ENCODE assay signal across 14 cellular contexts in genomic region chr11:27754035-27755017, GRCh38. TPM values are rescaled to one million over a fixed set of nuclear protein-coding genes. Genes with fewer than 3 reads are reported as not detected.
DNase-seq lines count a peak whose midpoint lies in the region; ATAC-seq and TF ChIP-seq lines count a peak whose summit lies in the region.
"Had no signal": no experiment of that assay in that cellular context is flagged by ENCODE, and none has a peak within 500 bp of the region (broad histone marks: within the 10 kb centered on the region; RNA-seq: fewer than 3 reads in every experiment).

No MANE protein-coding gene starts in this region.

- no peak for TF ChIP-seq CTCF in HFFc6 (IDR thresholded peaks at IDR 0.05)

- no peaks in the 10 kb centered on the region for H3K36me3 Mint-ChIP-seq in HFFc6 (ENCODE audit: low read depth)
- H3K36me3 Mint-ChIP-seq: natural killer cell had no signal

- ATAC-seq in SK-N-SH treated with all-trans-retinoic acid at 6 μM for 48 hours, result peak; percentile 54; the same call in 2 of the 3 replicates
- ATAC-seq in HG03196 (IDR thresholded peaks at IDR 0.05; ENCODE audit: unreplicated experiment), result no peak
- ATAC-seq in left cardiac atrium, result no peak
- ATAC-seq: natural killer cell had no signal

- no peaks in the 10 kb centered on the region for H3K9me3 Mint-ChIP-seq in HFFc6
- H3K9me3 Mint-ChIP-seq: endodermal cell had no signal

- intact Hi-C loops in left cardiac atrium (cut with DNase I), result no loop called here

- H3K4me1 Mint-ChIP-seq in HFFc6 (ENCODE audit: low read depth), result peaks cover 38% of the 10 kb centered on the region
- H3K4me1 Mint-ChIP-seq: endodermal cell, natural killer cell had no signal

- DNase-seq in EL (peak; percentile 88), HFFc6 (no peak), left kidney (ENCODE audit: low read depth, low spot score) (peak; percentile 94), T-helper 2 cell (no peak), NCI-H1048 (lab: John Stamatoyannopoulos, UW) (no peak), left cardiac atrium (no peak)
- DNase-seq: activated CD4-positive, alpha-beta T cell treated with anti-CD3 and anti-CD28 coated beads for 48 hours; activated naive CD4-positive, alpha-beta T cell treated with anti-CD3 and anti-CD28 coated beads, Interleukin-2, amount 50 U/mL, for 16 hours; endodermal cell; natural killer cell; SJCRH30 had no signal

- H3K27ac Mint-ChIP-seq in HFFc6, result peak overlapping the region; percentile 65
- H3K27ac Mint-ChIP-seq: endodermal cell; natural killer cell; stimulated activated naive CD8-positive, alpha-beta T cell treated with anti-CD3 and anti-CD28 coated beads, Interleukin-15, Interleukin-2, amounts not matched to agents 100 ng/mL and 50 ng/mL, for 24 hours had no signal

- H3K27me3 Mint-ChIP-seq in HFFc6 (ENCODE audit: insufficient read depth), result peaks cover 1% of the 10 kb centered on the region; the same call in 1 of the 2 replicates
- H3K27me3 Mint-ChIP-seq: stimulated activated naive CD8-positive, alpha-beta T cell treated with anti-CD3 and anti-CD28 coated beads, Interleukin-15, Interleukin-2, amounts not matched to agents 100 ng/mL and 50 ng/mL, for 24 hours had no signal

- H3K4me3 Mint-ChIP-seq in HFFc6, result peak overlapping the region; percentile 24; the same call in 1 of the 2 replicates
- H3K4me3 Mint-ChIP-seq: endodermal cell; natural killer cell; stimulated activated naive CD8-positive, alpha-beta T cell treated with anti-CD3 and anti-CD28 coated beads, Interleukin-15, Interleukin-2, amounts not matched to agents 100 ng/mL and 50 ng/mL, for 24 hours had no signal

TF ChIP-seq in SK-N-SH treated with all-trans-retinoic acid at 6 μM for 48 hours, 23 proteins besides CTCF, POLR2A, EP300 and RAD21:
- no peak for TF ChIP-seq ZNF70 (CRISPR knock-in tag; IDR thresholded peaks at IDR 0.05)
- TF ChIP-seq ZNF565 (CRISPR knock-in tag; conservative IDR thresholded peaks at IDR 0.05; ENCODE audit: low read depth), result no peak

RNA-seq across cellular contexts. Expression of gene BDNF, which starts 54.1 kb away (rescaled TPM):
- total RNA-seq in HFFc6 (2021; fragmentation: NEBNext Ultra II Directional; extraction: Animal tissue kit (Norgen Biotek cat#: 25700)), result 10 to 100 TPM; 62.1 to 92.2 (median 90.0) TPM
- total RNA-seq in left cardiac atrium, result under 1 TPM; 0.08 to 0.09 TPM
- total RNA-seq: natural killer cell had no signal

Comparison
In these comparisons a context has a peak if more than half of its experiments do, and no peak if none do; other contexts are left out.
1. DNase-seq: peak in EL (single experiment) and left kidney (single experiment); none in HFFc6 (single experiment), T-helper 2 cell (0 of 5), NCI-H1048 (single experiment) and left cardiac atrium (single experiment).
2. RNA of gene BDNF, which starts 54.1 kb away (total RNA-seq): 62.1 to 92.2 TPM in HFFc6; 0.08 to 0.09 TPM in left cardiac atrium; every median in the first group is over 10 times any median in the second.